1 cellular context compared by ENCODE assay signal in genomic region chr5:14753292-14753691, GRCh38.
TF ChIP-seq lines count a peak whose summit lies in the region.

No MANE protein-coding gene starts in this region.

TF ChIP-seq in HepG2, 621 proteins besides CTCF, POLR2A, EP300 and RAD21 (continued from another document and continues in another):
- TF ChIP-seq ZNF407 (CRISPR knock-in tag; IDR thresholded peaks at IDR 0.05; ENCODE audit: not compliant biosample characterization) (no peak), ELK4 (CRISPR knock-in tag; IDR thresholded peaks at IDR 0.05; ENCODE audit: borderline replicate concordance) (no peak), IRF9 (CRISPR knock-in tag; IDR thresholded peaks at IDR 0.05; ENCODE audit: borderline replicate concordance) (no peak), ZNF282 (IDR thresholded peaks at IDR 0.05; ENCODE audit: partially characterized antibody) (no peak), SMYD3 (CRISPR knock-in tag; IDR thresholded peaks at IDR 0.05) (no peak), RERE (CRISPR knock-in tag; IDR thresholded peaks at IDR 0.05; ENCODE audit: low read depth) (no peak), THAP7 (CRISPR knock-in tag; IDR thresholded peaks at IDR 0.05) (no peak), FOXP4 (CRISPR knock-in tag; IDR thresholded peaks at IDR 0.05) (peak; percentile 81), FOSL2 (CRISPR knock-in tag; IDR thresholded peaks at IDR 0.05) (peak; percentile 50; the same call in 1 of the 2 replicates), ZNF577 (CRISPR knock-in tag; IDR thresholded peaks at IDR 0.05; ENCODE audit: borderline replicate concordance, low read depth) (no peak), FOXO4 (CRISPR knock-in tag; conservative IDR thresholded peaks at IDR 0.05) (no peak), ZSCAN25 (CRISPR knock-in tag; IDR thresholded peaks at IDR 0.05) (peak; percentile 55; the same call in 1 of the 2 replicates), ZNF710 (CRISPR knock-in tag; IDR thresholded peaks at IDR 0.05; ENCODE audit: borderline replicate concordance) (0 out of 2 replicates have a peak, but pooled peaks have one; percentile 37), REPIN1 (CRISPR knock-in tag; IDR thresholded peaks at IDR 0.05; ENCODE audit: borderline replicate concordance, low read depth) (no peak), ZNF143 (CRISPR knock-in tag; IDR thresholded peaks at IDR 0.05) (no peak), SMAD3 (CRISPR knock-in tag; IDR thresholded peaks at IDR 0.05) (no peak), ATF1 (CRISPR knock-in tag; IDR thresholded peaks at IDR 0.05) (peak; percentile 25; the same call in 1 of the 2 replicates), MED1 (CRISPR knock-in tag; IDR thresholded peaks at IDR 0.05) (peak; percentile 51; the same call in 1 of the 2 replicates), ZNF274 (CRISPR knock-in tag; IDR thresholded peaks at IDR 0.05) (no peak), HOMEZ (CRISPR knock-in tag; IDR thresholded peaks at IDR 0.05; ENCODE audit: low read depth) (no peak), TCF7 (IDR thresholded peaks at IDR 0.05; ENCODE audit: low read depth) (peak; percentile 83), SRSF1 (optimal IDR thresholded peaks at IDR 0.05; ENCODE audit: low read depth, low read length) (no peak), GMEB2 (CRISPR knock-in tag; IDR thresholded peaks at IDR 0.05; ENCODE audit: low read depth) (no peak), ZFAT (CRISPR knock-in tag; conservative IDR thresholded peaks at IDR 0.05) (no peak), FOXJ3 (CRISPR knock-in tag; IDR thresholded peaks at IDR 0.05; ENCODE audit: borderline replicate concordance) (peak; percentile 26; the same call in 1 of the 2 replicates), TARDBP (CRISPR knock-in tag; IDR thresholded peaks at IDR 0.05) (no peak)
